In the genomic region with DNA sequence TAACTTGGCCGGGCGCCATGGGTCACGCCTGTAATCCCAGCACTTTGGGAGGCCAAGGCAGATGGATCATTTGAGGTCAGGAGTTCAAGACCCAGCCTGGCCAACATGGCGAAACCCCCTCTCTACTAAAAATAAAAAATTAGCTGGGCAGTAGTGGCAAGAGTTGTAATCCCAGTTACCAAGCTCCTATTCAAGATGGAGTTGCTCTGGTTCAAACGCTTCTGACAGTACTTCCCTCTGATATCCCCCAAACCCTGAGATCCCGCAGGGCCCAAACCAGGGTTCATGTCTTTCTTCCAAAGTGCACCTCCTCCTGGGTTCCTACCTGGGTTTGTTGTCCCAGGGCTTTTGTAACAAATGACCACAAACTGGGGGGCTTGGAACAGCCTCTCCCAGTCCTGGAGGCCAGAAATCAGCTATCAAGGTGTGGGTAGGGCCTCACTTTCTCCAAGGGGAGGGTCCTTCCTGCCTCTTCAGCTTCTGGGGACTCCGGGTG, we compare ENCODE assay signal across 1 cellular context.
TF ChIP-seq lines count a peak whose summit lies in the region.

No MANE protein-coding gene starts in this region.

TF ChIP-seq in K562, 482 proteins besides CTCF, POLR2A, EP300 and RAD21:
- TF ChIP-seq, protein P1, sequence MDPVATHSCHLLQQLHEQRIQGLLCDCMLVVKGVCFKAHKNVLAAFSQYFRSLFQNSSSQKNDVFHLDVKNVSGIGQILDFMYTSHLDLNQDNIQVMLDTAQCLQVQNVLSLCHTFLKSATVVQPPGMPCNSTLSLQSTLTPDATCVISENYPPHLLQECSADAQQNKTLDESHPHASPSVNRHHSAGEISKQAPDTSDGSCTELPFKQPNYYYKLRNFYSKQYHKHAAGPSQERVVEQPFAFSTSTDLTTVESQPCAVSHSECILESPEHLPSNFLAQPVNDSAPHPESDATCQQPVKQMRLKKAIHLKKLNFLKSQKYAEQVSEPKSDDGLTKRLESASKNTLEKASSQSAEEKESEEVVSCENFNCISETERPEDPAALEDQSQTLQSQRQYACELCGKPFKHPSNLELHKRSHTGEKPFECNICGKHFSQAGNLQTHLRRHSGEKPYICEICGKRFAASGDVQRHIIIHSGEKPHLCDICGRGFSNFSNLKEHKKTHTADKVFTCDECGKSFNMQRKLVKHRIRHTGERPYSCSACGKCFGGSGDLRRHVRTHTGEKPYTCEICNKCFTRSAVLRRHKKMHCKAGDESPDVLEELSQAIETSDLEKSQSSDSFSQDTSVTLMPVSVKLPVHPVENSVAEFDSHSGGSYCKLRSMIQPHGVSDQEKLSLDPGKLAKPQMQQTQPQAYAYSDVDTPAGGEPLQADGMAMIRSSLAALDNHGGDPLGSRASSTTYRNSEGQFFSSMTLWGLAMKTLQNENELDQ (CRISPR knock-in tag; IDR thresholded peaks at IDR 0.05; ENCODE audit: borderline replicate concordance): no peak
- no peak for TF ChIP-seq SIRT6 (IDR thresholded peaks at IDR 0.05; ENCODE audit: low read depth, low read length)
- TF ChIP-seq, protein P2, sequence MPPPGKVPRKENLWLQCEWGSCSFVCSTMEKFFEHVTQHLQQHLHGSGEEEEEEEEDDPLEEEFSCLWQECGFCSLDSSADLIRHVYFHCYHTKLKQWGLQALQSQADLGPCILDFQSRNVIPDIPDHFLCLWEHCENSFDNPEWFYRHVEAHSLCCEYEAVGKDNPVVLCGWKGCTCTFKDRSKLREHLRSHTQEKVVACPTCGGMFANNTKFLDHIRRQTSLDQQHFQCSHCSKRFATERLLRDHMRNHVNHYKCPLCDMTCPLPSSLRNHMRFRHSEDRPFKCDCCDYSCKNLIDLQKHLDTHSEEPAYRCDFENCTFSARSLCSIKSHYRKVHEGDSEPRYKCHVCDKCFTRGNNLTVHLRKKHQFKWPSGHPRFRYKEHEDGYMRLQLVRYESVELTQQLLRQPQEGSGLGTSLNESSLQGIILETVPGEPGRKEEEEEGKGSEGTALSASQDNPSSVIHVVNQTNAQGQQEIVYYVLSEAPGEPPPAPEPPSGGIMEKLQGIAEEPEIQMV (tag; conservative IDR thresholded peaks at IDR 0.05; ENCODE audit: low read depth): peak; percentile 60; the same call in 1 of the 2 replicates
- TF ChIP-seq, protein P3, sequence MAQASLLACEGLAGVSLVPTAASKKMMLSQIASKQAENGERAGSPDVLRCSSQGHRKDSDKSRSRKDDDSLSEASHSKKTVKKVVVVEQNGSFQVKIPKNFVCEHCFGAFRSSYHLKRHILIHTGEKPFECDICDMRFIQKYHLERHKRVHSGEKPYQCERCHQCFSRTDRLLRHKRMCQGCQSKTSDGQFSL (CRISPR knock-in tag; IDR thresholded peaks at IDR 0.05): no peak
- TF ChIP-seq, protein P3 (tag; IDR thresholded peaks at IDR 0.05): 0 out of 4 replicates have a peak, but pooled peaks of 1 of the 2 experiments have one; percentile 50
- no peak for TF ChIP-seq NR4A1 (CRISPR knock-in tag; IDR thresholded peaks at IDR 0.05)
- peak; percentile 62; the same call in 1 of the 2 replicates for TF ChIP-seq NR4A1 (tag; IDR thresholded peaks at IDR 0.05)
- 0 out of 2 replicates have a peak, but pooled peaks have one; percentile 56 for TF ChIP-seq MECOM (CRISPR knock-in tag; IDR thresholded peaks at IDR 0.05)
- peak; percentile 43 for TF ChIP-seq ZFP36 (IDR thresholded peaks at IDR 0.05; ENCODE audit: low read depth, low read length, partially characterized antibody)
- TF ChIP-seq PTTG1 (tag; IDR thresholded peaks at IDR 0.05; ENCODE audit: low read depth): 0 out of 2 replicates have a peak, but pooled peaks have one; percentile 38
- peak; percentile 68; the same call in 1 of the 2 replicates for TF ChIP-seq PTRF (tag; IDR thresholded peaks at IDR 0.05)
- TF ChIP-seq ZNF143 (CRISPR knock-in tag; IDR thresholded peaks at IDR 0.05): no peak
- peak; percentile 54; the same call in 1 of the 2 replicates for TF ChIP-seq HDAC8 (tag; IDR thresholded peaks at IDR 0.05)
- peak; percentile 72 for TF ChIP-seq NFIC (IDR thresholded peaks at IDR 0.05)
- 0 out of 2 replicates have a peak, but pooled peaks have one; percentile 8 for TF ChIP-seq CXXC5 (CRISPR knock-in tag; IDR thresholded peaks at IDR 0.05)
- TF ChIP-seq, protein P4, sequence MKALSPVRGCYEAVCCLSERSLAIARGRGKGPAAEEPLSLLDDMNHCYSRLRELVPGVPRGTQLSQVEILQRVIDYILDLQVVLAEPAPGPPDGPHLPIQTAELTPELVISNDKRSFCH (CRISPR knock-in tag; IDR thresholded peaks at IDR 0.05): no peak
- TF ChIP-seq, protein P4 (tag; IDR thresholded peaks at IDR 0.05): peak; percentile 56; the same call in 1 of the 2 replicates
- no peak for TF ChIP-seq STAG1 (CRISPR knock-in tag; IDR thresholded peaks at IDR 0.05; ENCODE audit: borderline replicate concordance)
- TF ChIP-seq, protein P5, sequence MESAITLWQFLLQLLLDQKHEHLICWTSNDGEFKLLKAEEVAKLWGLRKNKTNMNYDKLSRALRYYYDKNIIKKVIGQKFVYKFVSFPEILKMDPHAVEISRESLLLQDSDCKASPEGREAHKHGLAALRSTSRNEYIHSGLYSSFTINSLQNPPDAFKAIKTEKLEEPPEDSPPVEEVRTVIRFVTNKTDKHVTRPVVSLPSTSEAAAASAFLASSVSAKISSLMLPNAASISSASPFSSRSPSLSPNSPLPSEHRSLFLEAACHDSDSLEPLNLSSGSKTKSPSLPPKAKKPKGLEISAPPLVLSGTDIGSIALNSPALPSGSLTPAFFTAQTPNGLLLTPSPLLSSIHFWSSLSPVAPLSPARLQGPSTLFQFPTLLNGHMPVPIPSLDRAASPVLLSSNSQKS (CRISPR knock-in tag; IDR thresholded peaks at IDR 0.05): no peak
TF ChIP-seq in K562: peak in this region for 11.
